In the genomic region with DNA sequence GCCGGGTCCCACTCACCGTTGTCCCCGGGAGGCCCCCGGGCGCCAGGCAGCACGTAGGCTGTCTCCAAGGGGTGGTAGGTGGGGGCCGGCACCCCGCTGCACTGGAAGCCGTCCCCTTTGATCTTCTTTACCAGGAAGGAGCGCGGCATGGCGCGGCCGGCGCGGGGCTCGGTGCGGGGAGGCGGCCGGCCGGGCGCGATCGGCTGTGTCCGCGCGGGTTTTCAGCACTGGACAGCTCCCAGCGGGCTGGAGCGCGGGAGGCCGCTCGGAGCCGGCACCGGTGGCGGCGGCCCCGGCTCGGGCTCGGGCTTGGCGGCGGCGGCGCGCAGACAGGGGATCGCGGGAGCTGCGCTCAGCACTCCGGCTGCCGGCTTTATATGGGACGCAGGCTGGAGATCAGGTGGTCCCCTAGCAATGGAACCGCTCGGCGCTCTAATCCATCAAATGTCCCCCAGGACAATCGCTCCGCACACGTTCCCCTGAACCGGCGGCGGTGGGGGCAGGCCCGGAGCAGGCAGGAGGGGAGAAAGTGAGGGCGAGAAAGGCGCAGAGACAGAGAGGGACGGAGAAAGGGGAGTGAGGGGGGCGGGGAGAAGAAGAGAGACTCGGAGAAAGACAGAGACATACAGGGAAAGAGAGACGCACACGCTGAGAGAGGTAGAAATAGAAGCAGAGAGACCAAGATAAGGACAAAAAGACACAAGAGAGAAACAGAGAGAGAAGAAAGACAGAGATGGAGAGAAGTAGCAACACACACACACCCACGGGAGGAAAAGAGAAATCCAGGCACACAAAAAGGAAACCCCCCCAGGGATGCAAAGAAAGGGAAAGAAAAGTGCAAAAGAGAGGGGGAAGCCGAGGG, we compare ENCODE assay signal across 8 cellular contexts. TPM values are rescaled to one million over a fixed set of nuclear protein-coding genes. Genes with fewer than 3 reads are reported as not detected.
DNase-seq lines count a peak whose midpoint lies in the region; ATAC-seq lines count a peak whose summit lies in the region.

SCRT2 (minus strand) TSS at position 350 of the 862 bp plus-strand sequence; CDS start at position 149, 201 bp downstream.

- H3K27me3 Mint-ChIP-seq in effector memory CD8-positive, alpha-beta T cell: peaks cover 78 to 96% of the 10 kb centered on the region in 2 donors

- H3K9me3 Mint-ChIP-seq in effector memory CD8-positive, alpha-beta T cell: no peaks in the 10 kb centered on the region

- peak within 1 kb of the TSS in 1 of 2 donors; percentile 7 for H3K4me3 Mint-ChIP-seq in effector memory CD8-positive, alpha-beta T cell

- ATAC-seq in effector memory CD8-positive, alpha-beta T cell (replicated peaks): peak; percentile 85
- ATAC-seq in GM18858 (IDR thresholded peaks at IDR 0.05; ENCODE audit: unreplicated experiment) (no peak), HG03135 (IDR thresholded peaks at IDR 0.05; ENCODE audit: unreplicated experiment) (no peak)

- H3K36me3 Mint-ChIP-seq in effector memory CD8-positive, alpha-beta T cell (ENCODE audit: insufficient read depth): no peaks in the 10 kb centered on the region

- no peak within 1 kb of the TSS for H3K27ac Mint-ChIP-seq in effector memory CD8-positive, alpha-beta T cell

- H3K4me1 Mint-ChIP-seq in effector memory CD8-positive, alpha-beta T cell (ENCODE audit: low read depth in 2 of 2): peaks cover 5 to 10% of the 10 kb centered on the region in 2 donors

- DNase-seq in EL (peak; percentile 63), NCI-H1694 (lab: John Stamatoyannopoulos, UW) (peak; percentile 30), mesenteric fat pad (ENCODE audit: low spot score) (peak; percentile 94)
- DNase-seq in activated CD8-positive, alpha-beta memory T cell treated with anti-CD3 and anti-CD28 coated beads for 48 hours (ENCODE audit: low read depth in 2 of 3, low spot score in 2 of 3): peak; percentile 15 to 47 (median 25)
- peak; percentile 28 to 48 (median 45) for DNase-seq in effector memory CD8-positive, alpha-beta T cell
- peak; percentile 44 to 57 for DNase-seq in stimulated activated CD8-positive, alpha-beta memory T cell treated with anti-CD3 and anti-CD28 coated beads, Interleukin-2, amount 100 ng/mL, for 48 hours (ENCODE audit: low read depth in 2 of 2)

RNA-seq across cellular contexts. Expression of gene SCRT2, which starts in this region (rescaled TPM):
- not detected for total RNA-seq in mesenteric fat pad

Comparison
In these comparisons a context has a peak if more than half of its experiments do, and no peak if none do; other contexts are left out.
1. Peak in DNase-seq in mesenteric fat pad; RNA of the gene not detected or under 1 TPM.
2. DNase-seq: peak in every context shown above with its lines; median percentile 94 in mesenteric fat pad; 63 in EL; 50 in stimulated activated CD8-positive, alpha-beta memory T cell treated with anti-CD3 and anti-CD28 coated beads, Interleukin-2, amount 100 ng/mL, for 48 hours; 45 in effector memory CD8-positive, alpha-beta T cell; 30 in NCI-H1694; 25 in activated CD8-positive, alpha-beta memory T cell treated with anti-CD3 and anti-CD28 coated beads for 48 hours.